ENCODE assay signal across 14 cellular contexts in the genomic region with DNA sequence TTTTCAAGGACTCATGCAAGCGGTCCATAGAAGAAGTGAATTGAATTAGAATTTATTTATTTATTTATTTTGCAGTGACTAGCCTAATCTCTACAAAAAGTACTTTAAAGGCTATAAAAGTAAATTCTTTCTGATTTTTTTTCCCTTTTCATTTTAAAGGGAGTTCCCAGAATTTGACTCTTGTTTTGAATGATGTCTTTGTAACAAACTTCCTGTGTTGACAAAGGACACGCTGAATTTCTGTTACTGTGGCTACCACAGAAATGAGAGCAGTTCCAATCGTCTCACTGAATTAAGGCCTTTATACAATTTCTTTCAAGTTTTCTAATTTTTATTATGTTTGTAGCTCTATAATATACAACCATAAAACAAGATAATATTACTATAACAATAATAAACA. TPM values are rescaled to one million over a fixed set of nuclear protein-coding genes. Genes with fewer than 3 reads are reported as not detected.
A peak's percentile ranks its signal among the peaks of the same experiment; 100 is the strongest.
DNase-seq lines count a peak whose midpoint lies in the region; ATAC-seq and TF ChIP-seq lines count a peak whose summit lies in the region.
"Had no signal": no experiment of that assay in that cellular context is flagged by ENCODE, and none has a peak within 500 bp of the region (broad histone marks: within the 10 kb centered on the region; RNA-seq: fewer than 3 reads in every experiment).

No MANE protein-coding gene starts in this region.

- H3K27ac ChIP-seq in SK-N-SH (ENCODE audit: low read depth in 2 of 2, low read length in 1 of 2): no peak overlapping the region
- H3K27ac ChIP-seq in spleen: peak overlapping the region; percentile 48 to 89 (median 84)

- TF ChIP-seq EP300 in SK-N-SH (IDR thresholded peaks at IDR 0.05; ENCODE audit: borderline replicate concordance in 1 of 2, low read depth in 1 of 2, low read length in 1 of 2): no peak

- H3K27me3 Mint-ChIP-seq in T-helper 2 cell treated with Interferon-gamma antibody and Interleukin-4, amounts not matched to agents 5 μg/mL and 100 μg/mL, for 36 hours (ENCODE audit: low read depth): no peaks in the 10 kb centered on the region
- H3K27me3 Mint-ChIP-seq in immature natural killer cell (ENCODE audit: low read depth in 3 of 3): peaks cover 5 to 15% (median 10%) of the 10 kb centered on the region in 3 donors
- H3K27me3 Mint-ChIP-seq: activated T-cell treated with anti-CD3 and anti-CD28 coated beads, Interleukin-2, amount 50 U/mL, for 24 hours had no signal

- H3K27ac Mint-ChIP-seq in T-helper 2 cell treated with Interferon-gamma antibody and Interleukin-4, amounts not matched to agents 5 μg/mL and 100 μg/mL, for 36 hours: peak overlapping the region; percentile 95
- H3K27ac Mint-ChIP-seq in immature natural killer cell: peak overlapping the region; percentile 84 to 97 (median 94)
- H3K27ac Mint-ChIP-seq: nephron, WTC11 had no signal

- 0 out of 2 replicates have a peak overlapping the region, but pooled peaks have one; percentile 6 for H2AFZ ChIP-seq in SK-N-SH (ENCODE audit: low read depth)

- H3K79me2 ChIP-seq in SK-N-SH (ENCODE audit: insufficient read depth): no peaks in the 10 kb centered on the region

- H3K27me3 ChIP-seq in SK-N-SH (ENCODE audit: insufficient read depth) (no peaks in the 10 kb centered on the region), spleen (replicated peaks in 1 of 7) (peaks cover 0 to 4% (median 0%) of the 10 kb centered on the region in 7 donors)

- H3K4me1 ChIP-seq in SK-N-SH (ENCODE audit: control insufficient read depth in 1 of 2, insufficient read depth in 2 of 2, low read depth in 1 of 2, low read length in 1 of 2) (no peaks in the 10 kb centered on the region; a peak in 1 of 4 replicates), spleen (peaks cover 28 to 77% (median 62%) of the 10 kb centered on the region in 6 donors)

- no peak overlapping the region for H3K9ac ChIP-seq in SK-N-SH

- CTCF ChIA-PET in SK-N-SH (lab: Yijun Ruan, JAX): interaction anchor here (2.3 to 2.4 kb wide), 2 partner anchors 10 to 127 kb away, joined by 6 to 8 read pairs; no protein-coding TSS in a partner anchor

- WGBS in SK-N-SH (ENCODE audit: low lambda C conversion rate): 90% methylated on average over 3 of the region's 3 CpGs
- 26 to 47% (median 37%) methylated on average over 3 of the region's 3 CpGs for WGBS in spleen, 5 donors

- intact Hi-C loops in spleen (cut with DNase I; ENCODE audit: low total_unique reads): no loop called here

- peaks cover 4% of the 10 kb centered on the region for H3K36me3 Mint-ChIP-seq in T-helper 2 cell treated with Interferon-gamma antibody and Interleukin-4, amounts not matched to agents 5 μg/mL and 100 μg/mL, for 36 hours (ENCODE audit: low read depth)
- H3K36me3 Mint-ChIP-seq in immature natural killer cell: peaks cover 0 to under 1% (median 0%) of the 10 kb centered on the region in 3 donors

- DNase-seq in SK-N-SH (no peak), immature natural killer cell (peak; percentile 46 to 52 (median 47)), spleen (no peak), HuH-7.5 (ENCODE audit: low spot score) (no peak), GM03348 (ENCODE audit: low spot score) (no peak)
- no peak for DNase-seq in T-helper 2 cell treated with Interferon-gamma antibody and Interleukin-4, amounts not matched to agents 5 μg/mL and 100 μg/mL, for 36 hours (ENCODE audit: low spot score)
- DNase-seq: 8988T; activated T-cell treated with anti-CD3 and anti-CD28 coated beads, Interleukin-2, amount 50 U/mL, for 24 hours; DMS 273 treated with DMSO at 0.1 percent for 48 hours; NCI-H1105 had no signal

- H3K36me3 ChIP-seq in SK-N-SH (replicated peaks in 1 of 2; ENCODE audit: control insufficient read depth in 1 of 2, insufficient read depth in 2 of 2, low read length in 1 of 2) (no peaks in the 10 kb centered on the region), spleen (no peaks in the 10 kb centered on the region)

- no peak overlapping the region for H3K4me2 ChIP-seq in SK-N-SH

- no peak overlapping the region for H3K4me3 Mint-ChIP-seq in T-helper 2 cell treated with Interferon-gamma antibody and Interleukin-4, amounts not matched to agents 5 μg/mL and 100 μg/mL, for 36 hours
- H3K4me3 Mint-ChIP-seq in immature natural killer cell: peak overlapping the region in 3 of 5 donors; percentile 39 to 65 (median 64)
- H3K4me3 Mint-ChIP-seq: activated T-cell treated with anti-CD3 and anti-CD28 coated beads, Interleukin-2, amount 50 U/mL, for 24 hours; nephron; WTC11 had no signal

- no peaks in the 10 kb centered on the region for H3K9me2 ChIP-seq in SK-N-SH

- no peaks in the 10 kb centered on the region for H3K9me3 ChIP-seq in SK-N-SH
- H3K9me3 ChIP-seq in spleen: no peaks in the 10 kb centered on the region

- peaks cover 3% of the 10 kb centered on the region for H3K9me3 Mint-ChIP-seq in T-helper 2 cell treated with Interferon-gamma antibody and Interleukin-4, amounts not matched to agents 5 μg/mL and 100 μg/mL, for 36 hours
- H3K9me3 Mint-ChIP-seq in immature natural killer cell: no peaks in the 10 kb centered on the region

- H3K4me3 ChIP-seq in SK-N-SH (ENCODE audit: low read depth in 2 of 2, low read length in 1 of 2) (no peak overlapping the region), spleen (no peak overlapping the region)

- H4K20me1 ChIP-seq in SK-N-SH (ENCODE audit: insufficient read depth): no peaks in the 10 kb centered on the region

- TF ChIP-seq CTCF in SK-N-SH (IDR thresholded peaks at IDR 0.05) (no peak), spleen (IDR thresholded peaks at IDR 0.05 in 8 of 11, conservative IDR thresholded peaks at IDR 0.05 in 3 of 11) (no peak)

- no peak for TF ChIP-seq POLR2A in spleen (IDR thresholded peaks at IDR 0.05)

- no peak for TF ChIP-seq RAD21 in SK-N-SH (IDR thresholded peaks at IDR 0.05; ENCODE audit: low read length)

- ATAC-seq in SK-N-SH treated with all-trans-retinoic acid at 6 μM for 48 hours: no peak
- no peak for ATAC-seq in GM21737 (IDR thresholded peaks at IDR 0.05; ENCODE audit: unreplicated experiment)
- ATAC-seq: WTC11 had no signal

- H3K4me1 Mint-ChIP-seq in T-helper 2 cell treated with Interferon-gamma antibody and Interleukin-4, amounts not matched to agents 5 μg/mL and 100 μg/mL, for 36 hours (ENCODE audit: low read depth): peaks cover 61% of the 10 kb centered on the region
- peaks cover 68 to 74% of the 10 kb centered on the region in 2 donors for H3K4me1 Mint-ChIP-seq in immature natural killer cell

- POLR2A ChIA-PET in SK-N-SH (lab: Yijun Ruan, JAX): no interaction called here

- no peaks in the 10 kb centered on the region for H3F3A ChIP-seq in SK-N-SH (replicated peaks; ENCODE audit: insufficient read depth)

TF ChIP-seq in SK-N-SH, 30 proteins besides CTCF, POLR2A, EP300 and RAD21 (continues in another document):
- no peak for TF ChIP-seq SIN3A (IDR thresholded peaks at IDR 0.05; ENCODE audit: borderline replicate concordance, low read depth, low read length)
- TF ChIP-seq JUND (IDR thresholded peaks at IDR 0.05): no peak
- TF ChIP-seq GABPA (IDR thresholded peaks at IDR 0.05; ENCODE audit: low read depth): no peak
- TF ChIP-seq, protein P1, sequence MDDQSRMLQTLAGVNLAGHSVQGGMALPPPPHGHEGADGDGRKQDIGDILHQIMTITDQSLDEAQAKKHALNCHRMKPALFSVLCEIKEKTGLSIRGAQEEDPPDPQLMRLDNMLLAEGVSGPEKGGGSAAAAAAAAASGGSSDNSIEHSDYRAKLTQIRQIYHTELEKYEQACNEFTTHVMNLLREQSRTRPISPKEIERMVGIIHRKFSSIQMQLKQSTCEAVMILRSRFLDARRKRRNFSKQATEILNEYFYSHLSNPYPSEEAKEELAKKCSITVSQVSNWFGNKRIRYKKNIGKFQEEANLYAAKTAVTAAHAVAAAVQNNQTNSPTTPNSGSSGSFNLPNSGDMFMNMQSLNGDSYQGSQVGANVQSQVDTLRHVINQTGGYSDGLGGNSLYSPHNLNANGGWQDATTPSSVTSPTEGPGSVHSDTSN (IDR thresholded peaks at IDR 0.05): no peak
- no peak for TF ChIP-seq YY1 (IDR thresholded peaks at IDR 0.05; ENCODE audit: low read depth)
- no peak for TF ChIP-seq FOXM1 (IDR thresholded peaks at IDR 0.05; ENCODE audit: low read depth)

TF ChIP-seq in SK-N-SH treated with all-trans-retinoic acid at 6 μM for 48 hours, 23 proteins besides CTCF, POLR2A, EP300 and RAD21 (continues in another document):
- TF ChIP-seq BACH2 (CRISPR knock-in tag; IDR thresholded peaks at IDR 0.05; ENCODE audit: borderline replicate concordance): no peak
- TF ChIP-seq CSDC2 (CRISPR knock-in tag; IDR thresholded peaks at IDR 0.05): no peak
- TF ChIP-seq TOX (CRISPR knock-in tag; IDR thresholded peaks at IDR 0.05; ENCODE audit: borderline replicate concordance): no peak
- TF ChIP-seq PPARA (CRISPR knock-in tag; IDR thresholded peaks at IDR 0.05; ENCODE audit: borderline replicate concordance): no peak
- no peak for TF ChIP-seq ZNF8 (CRISPR knock-in tag; IDR thresholded peaks at IDR 0.05)
- TF ChIP-seq, protein P2, sequence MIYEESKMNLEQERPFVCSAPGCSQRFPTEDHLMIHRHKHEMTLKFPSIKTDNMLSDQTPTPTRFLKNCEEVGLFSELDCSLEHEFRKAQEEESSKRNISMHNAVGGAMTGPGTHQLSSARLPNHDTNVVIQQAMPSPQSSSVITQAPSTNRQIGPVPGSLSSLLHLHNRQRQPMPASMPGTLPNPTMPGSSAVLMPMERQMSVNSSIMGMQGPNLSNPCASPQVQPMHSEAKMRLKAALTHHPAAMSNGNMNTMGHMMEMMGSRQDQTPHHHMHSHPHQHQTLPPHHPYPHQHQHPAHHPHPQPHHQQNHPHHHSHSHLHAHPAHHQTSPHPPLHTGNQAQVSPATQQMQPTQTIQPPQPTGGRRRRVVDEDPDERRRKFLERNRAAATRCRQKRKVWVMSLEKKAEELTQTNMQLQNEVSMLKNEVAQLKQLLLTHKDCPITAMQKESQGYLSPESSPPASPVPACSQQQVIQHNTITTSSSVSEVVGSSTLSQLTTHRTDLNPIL (CRISPR knock-in tag; IDR thresholded peaks at IDR 0.05; ENCODE audit: low read depth): no peak
- no peak for TF ChIP-seq ZC3H10 (CRISPR knock-in tag; IDR thresholded peaks at IDR 0.05)
- TF ChIP-seq ARNTL (CRISPR knock-in tag; IDR thresholded peaks at IDR 0.05; ENCODE audit: borderline replicate concordance, low read depth): no peak
- no peak for TF ChIP-seq ZFP30 (CRISPR knock-in tag; IDR thresholded peaks at IDR 0.05)
- TF ChIP-seq TCF4 (CRISPR knock-in tag; IDR thresholded peaks at IDR 0.05; ENCODE audit: borderline replicate concordance): no peak
- no peak for TF ChIP-seq GLIS3 (CRISPR knock-in tag; IDR thresholded peaks at IDR 0.05)
- TF ChIP-seq SNAI2 (CRISPR knock-in tag; IDR thresholded peaks at IDR 0.05): no peak

RNA-seq across cellular contexts. Expression of a gene that starts 46.3 kb away (rescaled TPM):
- polyA plus RNA-seq in SK-N-SH (2012; rRNA removed) (19.3 and 20.3 TPM in 2 replicates), immature natural killer cell (10 to 100 TPM; 17.3 to 80.1 (median 31.0) TPM), spleen (1 to 10 TPM; 4.0 to 9.6 (median 5.8) TPM)
- polyA plus RNA-seq in SK-N-SH (2012; cell fraction: cytosol; rRNA removed): 18.9 and 20.5 TPM in 2 replicates
- polyA plus RNA-seq in SK-N-SH (2012; cell fraction: nucleus; rRNA removed): 17.1 and 27.5 TPM in 2 replicates
- total RNA-seq in spleen: 10 to 100 TPM; 44.8 to 79.7 (median 61.5) TPM

Comparison
In these comparisons a context has a peak if more than half of its experiments do, and no peak if none do; other contexts are left out.
1. DNase-seq: peak in immature natural killer cell (3 of 3); none in SK-N-SH (single experiment), T-helper 2 cell treated with Interferon-gamma antibody and Interleukin-4, amounts not matched to agents 5 μg/mL and 100 μg/mL, for 36 hours (single experiment), spleen (single experiment), HuH-7.5 (single experiment) and GM03348 (single experiment).
2. H3K27ac ChIP-seq: peak in spleen (8 of 8); none in SK-N-SH (0 of 2).